In genomic region chr13:113531041-113531873, GRCh38 we compare ENCODE assay signal across 15 cellular contexts.
"Had no signal": no experiment of that assay in that cellular context is flagged by ENCODE, and none has a peak within 500 bp of the region (broad histone marks: within the 10 kb centered on the region; RNA-seq: fewer than 3 reads in every experiment).

No MANE protein-coding gene starts in this region.

- DNase-seq: activated CD4-positive, alpha-beta memory T cell treated with anti-CD3 and anti-CD28 coated beads for 36 hours; activated CD4-positive, alpha-beta T cell treated with anti-CD3 and anti-CD28 coated beads for 1 hour; activated gamma-delta T cell treated with Interleukin-2 at 50 U/mL for 16 hours; activated naive CD8-positive, alpha-beta T cell treated with anti-CD3 and anti-CD28 coated beads for 36 hours; activated T-cell treated with anti-CD3 and anti-CD28 coated beads, Interleukin-2, amount 50 U/mL, for 48 hours; gastrocnemius medialis; heart right ventricle; left ventricle myocardium inferior; midbrain; small intestine; SW 1271; transverse colon had no signal

- H3K4me3 Mint-ChIP-seq: activated CD4-positive, alpha-beta memory T cell treated with anti-CD3 and anti-CD28 coated beads for 36 hours; activated naive CD8-positive, alpha-beta T cell treated with anti-CD3 and anti-CD28 coated beads for 36 hours; stimulated activated memory B cell treated with anti-CD40 and anti-IgM and Interleukin-4, amounts not matched to agents 10 μg/mL and 1 μg/mL and 100 μg/mL, for 72 hours had no signal

- H3K9me3 ChIP-seq: breast epithelium, gastrocnemius medialis, heart right ventricle, left ventricle myocardium inferior, transverse colon had no signal

- H3K27ac Mint-ChIP-seq: activated CD4-positive, alpha-beta memory T cell treated with anti-CD3 and anti-CD28 coated beads for 36 hours; activated naive CD8-positive, alpha-beta T cell treated with anti-CD3 and anti-CD28 coated beads for 36 hours; stimulated activated memory B cell treated with anti-CD40 and anti-IgM and Interleukin-4, amounts not matched to agents 10 μg/mL and 1 μg/mL and 100 μg/mL, for 72 hours had no signal

- H2AFZ ChIP-seq: parathyroid adenoma had no signal

- H3K9ac ChIP-seq: parathyroid adenoma had no signal

- ATAC-seq: gastrocnemius medialis; stimulated activated memory B cell treated with anti-CD40 and anti-IgM and Interleukin-4, amounts not matched to agents 10 μg/mL and 1 μg/mL and 100 μg/mL, for 72 hours had no signal

- H3K9me3 Mint-ChIP-seq: activated CD4-positive, alpha-beta memory T cell treated with anti-CD3 and anti-CD28 coated beads for 36 hours; activated naive CD8-positive, alpha-beta T cell treated with anti-CD3 and anti-CD28 coated beads for 36 hours; stimulated activated memory B cell treated with anti-CD40 and anti-IgM and Interleukin-4, amounts not matched to agents 10 μg/mL and 1 μg/mL and 100 μg/mL, for 72 hours had no signal

- H3K79me2 ChIP-seq: parathyroid adenoma had no signal

- H3K27me3 ChIP-seq: breast epithelium, gastrocnemius medialis, heart right ventricle, transverse colon had no signal

- H3K27me3 Mint-ChIP-seq: activated CD4-positive, alpha-beta memory T cell treated with anti-CD3 and anti-CD28 coated beads for 36 hours; activated naive CD8-positive, alpha-beta T cell treated with anti-CD3 and anti-CD28 coated beads for 36 hours; stimulated activated memory B cell treated with anti-CD40 and anti-IgM and Interleukin-4, amounts not matched to agents 10 μg/mL and 1 μg/mL and 100 μg/mL, for 72 hours had no signal

- H3K4me3 ChIP-seq: breast epithelium, gastrocnemius medialis, heart right ventricle, left ventricle myocardium inferior, transverse colon had no signal

- H3K4me1 ChIP-seq: breast epithelium, gastrocnemius medialis, parathyroid adenoma had no signal

- H3K36me3 ChIP-seq: breast epithelium had no signal

- FAIRE-seq: small intestine had no signal

- H3K4me1 Mint-ChIP-seq: activated naive CD8-positive, alpha-beta T cell treated with anti-CD3 and anti-CD28 coated beads for 36 hours had no signal

- H3K27ac ChIP-seq: gastrocnemius medialis, parathyroid adenoma, transverse colon had no signal
